1 cellular context compared by ENCODE assay signal in the genomic region with DNA sequence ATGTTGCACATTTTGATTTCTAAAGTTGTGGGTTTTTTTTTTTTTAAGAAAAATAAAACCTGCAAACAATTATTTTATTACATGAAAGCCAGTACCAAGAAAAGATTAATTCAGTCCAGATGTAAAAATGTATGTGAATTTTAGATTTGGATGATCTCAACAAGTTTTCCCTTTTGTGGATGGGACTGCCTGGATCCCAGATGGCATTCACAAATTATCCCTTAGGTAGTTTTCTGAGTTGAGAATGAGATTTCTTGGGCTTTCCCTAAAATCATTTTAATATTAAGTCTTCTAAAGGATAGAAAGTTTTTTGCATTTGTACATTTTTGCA.
TF ChIP-seq lines count a peak whose summit lies in the region.

No MANE protein-coding gene starts in this region.

TF ChIP-seq in endothelial cell of umbilical vein, 7 proteins besides CTCF, POLR2A, EP300 and RAD21:
- TF ChIP-seq MYC (IDR thresholded peaks at IDR 0.05; ENCODE audit: low read depth, low read length) (no peak), EZH2 (IDR thresholded peaks at IDR 0.05; ENCODE audit: borderline replicate concordance, low read depth, low read length, severe bottlenecking) (no peak)
